ENCODE assay signal across 15 cellular contexts in genomic region chr17:42402121-42402516, GRCh38. TPM values are rescaled to one million over a fixed set of nuclear protein-coding genes. Genes with fewer than 3 reads are reported as not detected.
DNase-seq lines count a peak whose midpoint lies in the region; ATAC-seq and TF ChIP-seq lines count a peak whose summit lies in the region.
"Had no signal": no experiment of that assay in that cellular context is flagged by ENCODE, and none has a peak within 500 bp of the region (broad histone marks: within the 10 kb centered on the region; RNA-seq: fewer than 3 reads in every experiment).

No MANE protein-coding gene starts in this region.

- H4K20me1 ChIP-seq in hepatocyte (ENCODE audit: insufficient read depth, poor library complexity, severe bottlenecking), result no peaks in the 10 kb centered on the region

- H3K4me1 ChIP-seq in hepatocyte (ENCODE audit: insufficient read depth), result peaks cover 20% of the 10 kb centered on the region
- H3K4me1 ChIP-seq in subcutaneous abdominal adipose tissue (ENCODE audit: control insufficient read depth in 5 of 5, insufficient read depth in 5 of 5, low read length in 5 of 5), result peaks cover 7 to 61% (median 48%) of the 10 kb centered on the region in 5 donors

- CTCF ChIA-PET in activated CD4-positive, alpha-beta memory T cell treated with anti-CD3 and anti-CD28 coated beads, Interleukin-2, amount 10 ng/mL, durations not matched to agents 7 days and 5 days (lab: Charles Lee), result interaction anchor here (0.5 to 15.8 kb wide), 3 partner anchors 13 to 176 kb away, joined by 3 to 342 read pairs (median 13); partner anchors contain the start of gene STAT3
- CTCF ChIA-PET in activated CD4-positive, alpha-beta memory T cell treated with anti-CD3 and anti-CD28 coated beads for 36 hours (lab: Charles Lee), result interaction anchor here (0.6 to 13.6 kb wide), 17 partner anchors 9 to 379 kb away, joined by 3 to 281 read pairs (median 6); partner anchors contain the start of gene STAT3
- CTCF ChIA-PET in RWPE1 (lab: Yijun Ruan, JAX), result no interaction called here

- H3K36me3 ChIP-seq in hepatocyte (replicated peaks; ENCODE audit: insufficient read depth, low read depth), result no peaks in the 10 kb centered on the region
- H3K36me3 ChIP-seq in subcutaneous abdominal adipose tissue (ENCODE audit: control insufficient read depth in 5 of 5, insufficient read depth in 5 of 5, low read length in 5 of 5), result peaks cover 0 to 37% (median 32%) of the 10 kb centered on the region in 5 donors
- H3K36me3 ChIP-seq: WERI-Rb-1 had no signal

- H3K9me3 ChIP-seq in hepatocyte (ENCODE audit: low read depth), result no peaks in the 10 kb centered on the region
- H3K9me3 ChIP-seq in subcutaneous abdominal adipose tissue (ENCODE audit: control insufficient read depth in 5 of 5, low read length in 5 of 5), result no peaks in the 10 kb centered on the region
- H3K9me3 ChIP-seq: SJCRH30 had no signal

- peaks cover 16% of the 10 kb centered on the region for H3K4me1 Mint-ChIP-seq in activated CD4-positive, alpha-beta memory T cell treated with anti-CD3 and anti-CD28 coated beads, Interleukin-2, amount 10 ng/mL, durations not matched to agents 7 days and 5 days
- H3K4me1 Mint-ChIP-seq in activated CD4-positive, alpha-beta memory T cell treated with anti-CD3 and anti-CD28 coated beads for 36 hours (ENCODE audit: low read depth), result peaks cover 21% of the 10 kb centered on the region

- DNase-seq in activated CD4-positive, alpha-beta memory T cell treated with anti-CD3 and anti-CD28 coated beads, Interleukin-2, amount 10 ng/mL, durations not matched to agents 7 days and 5 days, result no peak
- no peak for DNase-seq in activated CD4-positive, alpha-beta memory T cell treated with anti-CD3 and anti-CD28 coated beads for 36 hours
- DNase-seq in RWPE1 (ENCODE audit: low spot score) (no peak), hepatocyte (ENCODE audit: low spot score) (peak; percentile 57), G401 (ENCODE audit: low spot score) (no peak)
- DNase-seq: NCI-H510A; SJCRH30; stimulated activated CD4-positive, alpha-beta T cell treated with anti-CD3 and anti-CD28 coated beads, Interleukin-2, amount 100 ng/mL, for 48 hours; substantia nigra; WERI-Rb-1 had no signal

- H3K4me2 ChIP-seq in hepatocyte, result peak overlapping the region; percentile 33

- ATAC-seq in HG03457 (IDR thresholded peaks at IDR 0.05; ENCODE audit: unreplicated experiment), result no peak
- no peak for ATAC-seq in GM19023 (IDR thresholded peaks at IDR 0.05; ENCODE audit: unreplicated experiment)

- H3K27me3 ChIP-seq in hepatocyte (no peaks in the 10 kb centered on the region), subcutaneous abdominal adipose tissue (ENCODE audit: control insufficient read depth in 5 of 5, insufficient read depth in 4 of 5, low read length in 5 of 5) (no peaks in the 10 kb centered on the region)
- H3K27me3 ChIP-seq: SJCRH30 had no signal

- H3K27ac ChIP-seq in RWPE1 (peak overlapping the region; percentile 96), hepatocyte (peak overlapping the region; percentile 90), subcutaneous abdominal adipose tissue (ENCODE audit: low read depth, low read length) (peak overlapping the region; percentile 78)
- H3K27ac ChIP-seq: SJCRH30, WERI-Rb-1 had no signal

- TF ChIP-seq CTCF in RWPE1 (conservative IDR thresholded peaks at IDR 0.05; ENCODE audit: low read depth), result no peak
- TF ChIP-seq CTCF in hepatocyte (IDR thresholded peaks at IDR 0.05; ENCODE audit: poor library complexity), result no peak

- H3K27ac Mint-ChIP-seq in activated CD4-positive, alpha-beta memory T cell treated with anti-CD3 and anti-CD28 coated beads, Interleukin-2, amount 10 ng/mL, durations not matched to agents 7 days and 5 days, result peak overlapping the region; percentile 0
- no peak overlapping the region for H3K27ac Mint-ChIP-seq in activated CD4-positive, alpha-beta memory T cell treated with anti-CD3 and anti-CD28 coated beads for 36 hours
- H3K27ac Mint-ChIP-seq: activated T-helper 1 cell treated with anti-CD3 and anti-CD28 coated beads, Interleukin-12 subunit alpha, Interleukin-12 subunit beta, Interleukin-2, Interleukin-4 antibody, amounts not matched to agents 30 ng/mL and 10 ng/mL and 1 ng/mL, durations not matched to agents 14 hours and 24 hours and 36 hours had no signal

- H2AFZ ChIP-seq in hepatocyte, result no peak overlapping the region

- H3K4me3 ChIP-seq in hepatocyte (no peak overlapping the region), subcutaneous abdominal adipose tissue (ENCODE audit: low read depth in 1 of 5, low read length in 5 of 5) (no peak overlapping the region)
- H3K4me3 ChIP-seq: SJCRH30 had no signal

- H3K36me3 Mint-ChIP-seq in activated CD4-positive, alpha-beta memory T cell treated with anti-CD3 and anti-CD28 coated beads, Interleukin-2, amount 10 ng/mL, durations not matched to agents 7 days and 5 days (ENCODE audit: low read depth), result no peaks in the 10 kb centered on the region
- H3K36me3 Mint-ChIP-seq in activated CD4-positive, alpha-beta memory T cell treated with anti-CD3 and anti-CD28 coated beads for 36 hours, result no peaks in the 10 kb centered on the region

- intact Hi-C loops in activated CD4-positive, alpha-beta memory T cell treated with anti-CD3 and anti-CD28 coated beads for 36 hours (cut with micrococcal nuclease), result no loop called here

- POLR2A ChIA-PET in activated CD4-positive, alpha-beta memory T cell treated with anti-CD3 and anti-CD28 coated beads, Interleukin-2, amount 10 ng/mL, durations not matched to agents 7 days and 5 days (lab: Charles Lee), result interaction anchor here (1.4 to 3.4 kb wide), 2 partner anchors 13 to 117 kb away, joined by 3 to 15 read pairs; partner anchors contain the start of gene STAT3
- POLR2A ChIA-PET in activated CD4-positive, alpha-beta memory T cell treated with anti-CD3 and anti-CD28 coated beads for 36 hours (lab: Charles Lee), result interaction anchor here (1.2 to 1.6 kb wide), 2 partner anchors 8 to 79 kb away, joined by 3 to 4 read pairs; no protein-coding TSS in a partner anchor
- POLR2A ChIA-PET in RWPE1 (lab: Yijun Ruan, JAX; ENCODE audit: low non-redundant PET), result no interaction called here

- no peak overlapping the region for H3K4me3 Mint-ChIP-seq in activated CD4-positive, alpha-beta memory T cell treated with anti-CD3 and anti-CD28 coated beads, Interleukin-2, amount 10 ng/mL, durations not matched to agents 7 days and 5 days
- H3K4me3 Mint-ChIP-seq in activated CD4-positive, alpha-beta memory T cell treated with anti-CD3 and anti-CD28 coated beads for 36 hours, result no peak overlapping the region
- H3K4me3 Mint-ChIP-seq: activated T-helper 1 cell treated with anti-CD3 and anti-CD28 coated beads, Interleukin-12 subunit alpha, Interleukin-12 subunit beta, Interleukin-2, Interleukin-4 antibody, amounts not matched to agents 30 ng/mL and 10 ng/mL and 1 ng/mL, durations not matched to agents 14 hours and 24 hours and 36 hours; central memory CD8-positive, alpha-beta T cell had no signal

- H3K27me3 Mint-ChIP-seq in activated CD4-positive, alpha-beta memory T cell treated with anti-CD3 and anti-CD28 coated beads, Interleukin-2, amount 10 ng/mL, durations not matched to agents 7 days and 5 days, result peaks cover 12% of the 10 kb centered on the region
- no peaks in the 10 kb centered on the region for H3K27me3 Mint-ChIP-seq in activated CD4-positive, alpha-beta memory T cell treated with anti-CD3 and anti-CD28 coated beads for 36 hours
- H3K27me3 Mint-ChIP-seq: central memory CD8-positive, alpha-beta T cell had no signal

- H3K9me3 Mint-ChIP-seq in activated CD4-positive, alpha-beta memory T cell treated with anti-CD3 and anti-CD28 coated beads, Interleukin-2, amount 10 ng/mL, durations not matched to agents 7 days and 5 days, result no peaks in the 10 kb centered on the region
- no peaks in the 10 kb centered on the region for H3K9me3 Mint-ChIP-seq in activated CD4-positive, alpha-beta memory T cell treated with anti-CD3 and anti-CD28 coated beads for 36 hours
- H3K9me3 Mint-ChIP-seq: activated T-helper 1 cell treated with anti-CD3 and anti-CD28 coated beads, Interleukin-12 subunit alpha, Interleukin-12 subunit beta, Interleukin-2, Interleukin-4 antibody, amounts not matched to agents 30 ng/mL and 10 ng/mL and 1 ng/mL, durations not matched to agents 14 hours and 24 hours and 36 hours; central memory CD8-positive, alpha-beta T cell had no signal

- peaks cover 3% of the 10 kb centered on the region for H3K79me2 ChIP-seq in hepatocyte

- H3K9ac ChIP-seq in subcutaneous abdominal adipose tissue (ENCODE audit: low read length in 5 of 5), result peak overlapping the region in 3 of 5 donors; percentile 30 to 72 (median 47)

- no peaks in the 10 kb centered on the region for H3K9me2 ChIP-seq in hepatocyte (replicated peaks; ENCODE audit: insufficient read depth)

- in situ Hi-C loops in G401 (cut with HindIII; ENCODE audit: low sequenced_read_pairs), result no loop called here

- WGBS in hepatocyte (ENCODE audit: low lambda C conversion rate, missing lambda C conversion rate), result 14% methylated on average over 3 of the region's 3 CpGs

RNA-seq across cellular contexts. Expression of gene STAT3, which starts 13.9 kb away (rescaled TPM):
- total RNA-seq in activated CD4-positive, alpha-beta memory T cell treated with anti-CD3 and anti-CD28 coated beads, Interleukin-2, amount 10 ng/mL, durations not matched to agents 7 days and 5 days, result 100 to 1,000 TPM; 130 to 135 TPM
- total RNA-seq in activated CD4-positive, alpha-beta memory T cell treated with anti-CD3 and anti-CD28 coated beads for 36 hours, result 100 to 1,000 TPM; 194 to 198 TPM
- total RNA-seq in hepatocyte, result 154 and 163 TPM in 2 replicates
- polyA plus RNA-seq in hepatocyte, result 152 and 157 TPM in 2 replicates
- total RNA-seq in G401 (2014; rRNA removed; shearing (Covaris generic)), result 48.8 and 58.5 TPM in 2 replicates

RNA-seq across cellular contexts. Expression of gene CAVIN1, which starts 20.9 kb away (rescaled TPM):
- 1 to 10 TPM; 1.0 to 1.1 TPM for total RNA-seq in activated CD4-positive, alpha-beta memory T cell treated with anti-CD3 and anti-CD28 coated beads, Interleukin-2, amount 10 ng/mL, durations not matched to agents 7 days and 5 days
- 1 to 10 TPM; 2.5 to 2.9 TPM for total RNA-seq in activated CD4-positive, alpha-beta memory T cell treated with anti-CD3 and anti-CD28 coated beads for 36 hours
- 69.9 and 85.8 TPM in 2 replicates for total RNA-seq in hepatocyte
- 96.5 and 111 TPM in 2 replicates for polyA plus RNA-seq in hepatocyte
- total RNA-seq in G401 (2014; rRNA removed; shearing (Covaris generic)), result 755 and 829 TPM in 2 replicates

RNA-seq across cellular contexts. Expression of gene ATP6V0A1, which starts 56.6 kb away (rescaled TPM):
- total RNA-seq in activated CD4-positive, alpha-beta memory T cell treated with anti-CD3 and anti-CD28 coated beads, Interleukin-2, amount 10 ng/mL, durations not matched to agents 7 days and 5 days, result 1 to 10 TPM; 5.8 to 8.6 TPM
- 10 to 100 TPM; 12.0 to 13.2 TPM for total RNA-seq in activated CD4-positive, alpha-beta memory T cell treated with anti-CD3 and anti-CD28 coated beads for 36 hours
- 58.3 and 71.4 TPM in 2 replicates for total RNA-seq in hepatocyte
- 63.4 and 65.2 TPM in 2 replicates for polyA plus RNA-seq in hepatocyte
- 54.0 and 112 TPM in 2 replicates for total RNA-seq in G401 (2014; rRNA removed; shearing (Covaris generic))

Comparison
In these comparisons a context has a peak if more than half of its experiments do, and no peak if none do; other contexts are left out.
1. RNA of gene CAVIN1, which starts 20.9 kb away (total RNA-seq): 755 to 829 TPM in G401 and 69.9 to 85.8 TPM in hepatocyte; 2.5 to 2.9 TPM in activated CD4-positive, alpha-beta memory T cell treated with anti-CD3 and anti-CD28 coated beads for 36 hours and 1.0 to 1.1 TPM in activated CD4-positive, alpha-beta memory T cell treated with anti-CD3 and anti-CD28 coated beads, Interleukin-2, amount 10 ng/mL, durations not matched to agents 7 days and 5 days; every median in the first group is over 10 times any median in the second.
2. Peak in every context shown above with its lines, with median percentiles within 50 percentile points of each other: H3K27ac ChIP-seq.